In the genomic region with DNA sequence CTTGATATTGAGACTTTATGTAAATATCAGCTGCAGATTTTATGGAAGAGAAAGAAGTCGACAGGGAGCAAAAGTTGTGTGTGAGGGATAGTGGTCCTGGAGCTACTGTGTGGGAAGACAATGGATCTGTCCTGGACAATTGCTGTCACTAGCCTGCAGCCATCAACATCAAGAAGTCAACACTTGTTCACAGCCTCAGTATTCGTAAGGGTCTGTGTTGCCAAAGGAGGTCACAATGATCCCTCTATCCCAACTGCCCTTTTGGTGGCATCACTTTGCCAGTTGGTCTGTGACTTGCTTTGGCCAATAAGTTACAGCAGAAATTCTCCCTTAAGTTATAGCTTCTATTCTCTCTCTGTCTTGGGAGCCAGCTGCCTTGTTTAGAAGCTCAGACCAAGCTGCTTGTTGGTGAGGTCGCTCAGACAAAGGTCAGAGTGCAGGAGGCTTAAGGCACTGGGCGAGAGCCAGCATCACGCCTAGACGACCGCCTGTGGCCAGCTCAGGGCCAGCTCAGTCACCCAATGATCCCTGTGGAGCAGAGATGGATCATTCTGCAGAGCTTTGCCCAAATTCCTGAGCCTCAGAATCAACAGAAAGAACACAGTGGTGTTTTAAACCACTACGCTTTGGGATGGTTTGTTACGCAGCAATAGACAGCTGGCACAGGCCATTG, we compare ENCODE assay signal across 12 cellular contexts.
"Had no signal": no experiment of that assay in that cellular context is flagged by ENCODE, and none has a peak within 500 bp of the region (broad histone marks: within the 10 kb centered on the region; RNA-seq: fewer than 3 reads in every experiment).

No MANE protein-coding gene starts in this region.

- H3K27me3 ChIP-seq: spleen had no signal

- H3K9me3 Mint-ChIP-seq: activated naive CD8-positive, alpha-beta T cell treated with anti-CD3 and anti-CD28 coated beads for 36 hours; stimulated activated memory B cell treated with anti-CD40 and anti-IgM and Interleukin-4, amounts not matched to agents 10 μg/mL and 1 μg/mL and 100 μg/mL, for 72 hours; T-helper 2 cell treated with Interferon-gamma antibody and Interleukin-4, amounts not matched to agents 5 μg/mL and 100 μg/mL, for 36 hours had no signal

- FAIRE-seq: kidney had no signal

- H3K4me3 Mint-ChIP-seq: activated naive CD8-positive, alpha-beta T cell treated with anti-CD3 and anti-CD28 coated beads for 36 hours; stimulated activated memory B cell treated with anti-CD40 and anti-IgM and Interleukin-4, amounts not matched to agents 10 μg/mL and 1 μg/mL and 100 μg/mL, for 72 hours; T-helper 2 cell treated with Interferon-gamma antibody and Interleukin-4, amounts not matched to agents 5 μg/mL and 100 μg/mL, for 36 hours had no signal

- H3K27ac ChIP-seq: heart right ventricle, prostate gland, spleen had no signal

- H3K9me3 ChIP-seq: heart right ventricle, prostate gland, spleen had no signal

- H3K27ac Mint-ChIP-seq: activated naive CD8-positive, alpha-beta T cell treated with anti-CD3 and anti-CD28 coated beads for 36 hours; stimulated activated memory B cell treated with anti-CD40 and anti-IgM and Interleukin-4, amounts not matched to agents 10 μg/mL and 1 μg/mL and 100 μg/mL, for 72 hours; T-helper 2 cell treated with Interferon-gamma antibody and Interleukin-4, amounts not matched to agents 5 μg/mL and 100 μg/mL, for 36 hours had no signal

- H3K36me3 Mint-ChIP-seq: activated naive CD8-positive, alpha-beta T cell treated with anti-CD3 and anti-CD28 coated beads for 36 hours; stimulated activated memory B cell treated with anti-CD40 and anti-IgM and Interleukin-4, amounts not matched to agents 10 μg/mL and 1 μg/mL and 100 μg/mL, for 72 hours had no signal

- ATAC-seq: heart right ventricle; sciatic nerve; stimulated activated memory B cell treated with anti-CD40 and anti-IgM and Interleukin-4, amounts not matched to agents 10 μg/mL and 1 μg/mL and 100 μg/mL, for 72 hours had no signal

- H3K4me3 ChIP-seq: heart right ventricle, prostate gland, spleen had no signal

- DNase-seq: activated gamma-delta T cell treated with Interleukin-2 at 50 U/mL for 16 hours; activated naive CD8-positive, alpha-beta T cell treated with anti-CD3 and anti-CD28 coated beads for 36 hours; activated T-cell treated with anti-CD3 and anti-CD28 coated beads, Interleukin-2, amount 50 U/mL, for 48 hours; foreskin melanocyte; heart right ventricle; kidney; spleen; stimulated activated CD4-positive, alpha-beta T cell treated with anti-CD3 and anti-CD28 coated beads, Interleukin-1b, Interleukin-23, amount 100 ng/mL, for 48 hours had no signal

- H3K27me3 Mint-ChIP-seq: activated naive CD8-positive, alpha-beta T cell treated with anti-CD3 and anti-CD28 coated beads for 36 hours had no signal

- H3K36me3 ChIP-seq: heart right ventricle, prostate gland, spleen had no signal

- H3K4me1 Mint-ChIP-seq: activated naive CD8-positive, alpha-beta T cell treated with anti-CD3 and anti-CD28 coated beads for 36 hours; stimulated activated memory B cell treated with anti-CD40 and anti-IgM and Interleukin-4, amounts not matched to agents 10 μg/mL and 1 μg/mL and 100 μg/mL, for 72 hours had no signal
